Comparison of ENCODE assay signal across 8 cellular contexts in genomic region chr21:33480481-33481103, GRCh38. TPM values are rescaled to one million over a fixed set of nuclear protein-coding genes. Genes with fewer than 3 reads are reported as not detected.
DNase-seq lines count a peak whose midpoint lies in the region; ATAC-seq and TF ChIP-seq lines count a peak whose summit lies in the region.

No MANE protein-coding gene starts in this region.

- H3K27ac Mint-ChIP-seq in mesothelial cell of epicardium = peak overlapping the region; percentile 98

- H3K4me3 Mint-ChIP-seq in mesothelial cell of epicardium = peak overlapping the region; percentile 92

- TF ChIP-seq CTCF in left ventricle myocardium inferior (IDR thresholded peaks at IDR 0.05; ENCODE audit: borderline replicate concordance) (no peak), breast epithelium (IDR thresholded peaks at IDR 0.05) (no peak), mesothelial cell of epicardium (IDR thresholded peaks at IDR 0.05; ENCODE audit: unreplicated experiment) (no peak), uterus (IDR thresholded peaks at IDR 0.05) (no peak)

- H3K9me3 Mint-ChIP-seq in mesothelial cell of epicardium = no peaks in the 10 kb centered on the region

- TF ChIP-seq POLR2A in breast epithelium (IDR thresholded peaks at IDR 0.05) (no peak), uterus (IDR thresholded peaks at IDR 0.05) (no peak)

- ATAC-seq in HG02763 (IDR thresholded peaks at IDR 0.05; ENCODE audit: unreplicated experiment) (no peak), GM21825 (IDR thresholded peaks at IDR 0.05; ENCODE audit: unreplicated experiment) (no peak)

- H3K27ac ChIP-seq in left ventricle myocardium inferior (replicated peaks) (peak overlapping the region; percentile 100), breast epithelium (peak overlapping the region; percentile 96 to 97), uterus (peak overlapping the region; percentile 87 to 90)

- peaks cover 11% of the 10 kb centered on the region for H3K4me1 Mint-ChIP-seq in mesothelial cell of epicardium

- H3K27me3 Mint-ChIP-seq in mesothelial cell of epicardium (ENCODE audit: low read depth) = no peaks in the 10 kb centered on the region

- intact Hi-C loops in left ventricle myocardium inferior (cut with micrococcal nuclease) (no loop called here), cardiac septum (cut with DNase I) (no loop called here), breast epithelium (cut with DNase I; ENCODE audit: low total_unique reads) (no loop called here), uterus (cut with DNase I; ENCODE audit: low total_unique reads) (no loop called here)

- H3K4me3 ChIP-seq in left ventricle myocardium inferior (peak overlapping the region; percentile 98), breast epithelium (peak overlapping the region; percentile 82 to 94 (median 91)), uterus (peak overlapping the region; percentile 73 to 99)

- no peaks in the 10 kb centered on the region for H3K27me3 ChIP-seq in left ventricle myocardium inferior (ENCODE audit: low read depth)
- no peaks in the 10 kb centered on the region for H3K27me3 ChIP-seq in breast epithelium
- no peaks in the 10 kb centered on the region for H3K27me3 ChIP-seq in uterus

- DNase-seq in left ventricle myocardium inferior (no peak), cardiac septum (ENCODE audit: low spot score) (no peak), breast epithelium (ENCODE audit: low spot score in 2 of 2) (no peak), mesothelial cell of epicardium (ENCODE audit: low spot score in 2 of 2, unreplicated experiment in 2 of 2) (no peak), uterus (no peak), globus pallidus (ENCODE audit: low spot score) (no peak)

- no peaks in the 10 kb centered on the region for H3K36me3 Mint-ChIP-seq in mesothelial cell of epicardium

- no peaks in the 10 kb centered on the region for H3K9me3 ChIP-seq in left ventricle myocardium inferior (replicated peaks)
- H3K9me3 ChIP-seq in breast epithelium = no peaks in the 10 kb centered on the region
- no peaks in the 10 kb centered on the region for H3K9me3 ChIP-seq in uterus

- H3K4me1 ChIP-seq in left ventricle myocardium inferior = peaks cover 31% of the 10 kb centered on the region
- no peaks in the 10 kb centered on the region for H3K4me1 ChIP-seq in breast epithelium
- peaks cover 0 to 3% of the 10 kb centered on the region in 2 donors for H3K4me1 ChIP-seq in uterus

- H3K36me3 ChIP-seq in left ventricle myocardium inferior = no peaks in the 10 kb centered on the region
- H3K36me3 ChIP-seq in breast epithelium = no peaks in the 10 kb centered on the region
- no peaks in the 10 kb centered on the region for H3K36me3 ChIP-seq in uterus

RNA-seq across cellular contexts. Expression of gene TMEM50B, which starts 0.8 kb away (rescaled TPM):
- total RNA-seq in left ventricle myocardium inferior (37.0 TPM), cardiac septum (31.7 TPM), breast epithelium (10 to 100 TPM; 88.8 to 92.8 (median 91.8) TPM), mesothelial cell of epicardium (37.3 to 41.1 TPM (median 39.5 TPM) in 3 replicates), uterus (100 to 1,000 TPM in 1 of 4 donors, 10 to 100 TPM in 3; 43.3 to 116 (median 76.7) TPM)

RNA-seq across cellular contexts. Expression of gene DNAJC28, which starts 10.9 kb away (rescaled TPM):
- total RNA-seq in left ventricle myocardium inferior = 6.5 TPM
- total RNA-seq in cardiac septum = 4.6 TPM
- 1 to 10 TPM; 2.0 to 3.0 (median 2.2) TPM for total RNA-seq in breast epithelium
- total RNA-seq in mesothelial cell of epicardium = 2.6 to 3.1 TPM (median 2.8 TPM) in 3 replicates
- 1 to 10 TPM in 2 of 4 donors, not detected in 2; 1.4 to 2.1 TPM for total RNA-seq in uterus
